Comparison of ENCODE assay signal across 23 cellular contexts in the genomic region with DNA sequence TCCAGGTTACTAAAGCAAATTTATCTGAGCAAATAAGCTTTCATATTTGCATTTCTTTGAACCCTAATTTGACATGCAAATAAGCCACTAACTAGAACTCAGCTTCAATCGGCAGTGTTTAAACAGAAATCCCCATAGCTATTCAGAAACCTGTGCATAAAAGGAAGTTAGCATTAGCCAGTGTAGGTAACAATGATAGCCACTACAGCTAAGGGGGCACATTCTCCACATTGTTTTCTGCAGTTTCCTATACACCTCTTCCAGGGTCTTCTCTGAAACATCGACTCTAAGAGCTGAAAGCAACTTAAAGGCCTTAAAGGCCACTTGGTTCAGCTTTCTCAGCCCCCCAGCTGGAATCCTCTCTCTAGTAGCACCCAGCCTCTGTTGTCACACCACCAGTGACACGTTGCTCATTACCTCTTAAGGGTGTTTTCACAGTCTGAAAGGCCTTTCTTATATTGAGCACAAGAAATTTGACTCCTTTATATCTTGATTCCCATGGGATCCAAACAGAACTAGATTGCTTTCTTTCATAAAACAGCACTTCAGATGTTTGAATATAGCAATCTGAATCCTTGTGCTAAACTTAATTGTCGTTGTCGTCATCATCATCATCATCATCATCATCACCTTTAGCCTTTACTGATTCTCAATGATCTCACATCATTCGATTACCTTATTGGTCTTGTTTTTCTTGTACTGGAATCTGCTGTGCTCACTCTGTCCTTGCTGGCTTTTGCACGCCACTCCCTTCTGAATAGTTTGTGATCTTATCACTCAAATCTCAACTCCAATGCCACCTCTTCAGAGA.
A peak's percentile ranks its signal among the peaks of the same experiment; 100 is the strongest.
DNase-seq lines count a peak whose midpoint lies in the region; ATAC-seq, FAIRE-seq and TF ChIP-seq lines count a peak whose summit lies in the region.
"Had no signal": no experiment of that assay in that cellular context is flagged by ENCODE, and none has a peak within 500 bp of the region (broad histone marks: within the 10 kb centered on the region; RNA-seq: fewer than 3 reads in every experiment).

No MANE protein-coding gene starts in this region.

- 19% methylated on average over 7 of the region's 7 CpGs for WGBS in HepG2 (ENCODE audit: low lambda C conversion rate)
- WGBS in right lobe of liver (ENCODE audit: insufficient coverage, low coverage, low lambda C conversion rate, missing lambda C conversion rate) = 61% methylated on average over 7 of the region's 7 CpGs

- H3K9me3 ChIP-seq in HepG2 (ENCODE audit: low read length) (no peaks in the 10 kb centered on the region), right lobe of liver (no peaks in the 10 kb centered on the region)
- H3K9me3 ChIP-seq: SK-N-SH had no signal

- no peak for TF ChIP-seq CTCF in HepG2 (CRISPR knock-in tag; IDR thresholded peaks at IDR 0.05)
- no peak for TF ChIP-seq CTCF in right lobe of liver (IDR thresholded peaks at IDR 0.05)
- TF ChIP-seq CTCF in chondrocyte (IDR thresholded peaks at IDR 0.05) = no peak

- peaks cover 9% of the 10 kb centered on the region for H3K27me3 Mint-ChIP-seq in chondrocyte (ENCODE audit: low read depth)

- no peaks in the 10 kb centered on the region for H3K4me1 ChIP-seq in HepG2 (ENCODE audit: insufficient read depth, low read length)
- H3K4me1 ChIP-seq in right lobe of liver = no peaks in the 10 kb centered on the region

- ATAC-seq in HepG2 (no peak), right lobe of liver (no peak), HG03108 (IDR thresholded peaks at IDR 0.05; ENCODE audit: unreplicated experiment) (no peak), GM18498 (IDR thresholded peaks at IDR 0.05; ENCODE audit: unreplicated experiment) (no peak)
- ATAC-seq: Panc1 had no signal

- H3K4me3 ChIP-seq in HepG2 (replicated peaks in 1 of 3; ENCODE audit: insufficient read depth in 1 of 3, low read depth in 2 of 3, low read length in 3 of 3) = no peak overlapping the region
- H3K4me3 ChIP-seq in right lobe of liver = no peak overlapping the region
- H3K4me3 ChIP-seq: GM23248 had no signal

- H3K4me3 Mint-ChIP-seq in chondrocyte (ENCODE audit: unreplicated experiment) = no peak overlapping the region
- H3K4me3 Mint-ChIP-seq: B cell; CD4-positive, CD25-positive, alpha-beta regulatory T cell had no signal

- DNase-seq in HepG2 (ENCODE audit: low spot score) = no peak
- DNase-seq in right lobe of liver = no peak
- peak; percentile 46 for DNase-seq in NCI-H1436 treated with DMSO at 0.1 percent for 48 hours (lab: John Stamatoyannopoulos, UW)
- DNase-seq in NCI-H526 treated with DMSO at 0.1 percent for 48 hours (lab: John Stamatoyannopoulos, UW) = peak; percentile 98
- no peak for DNase-seq in chondrocyte (ENCODE audit: low spot score)
- no peak for DNase-seq in GM12892 (ENCODE audit: insufficient read length)
- DNase-seq: CD4-positive, CD25-positive, alpha-beta regulatory T cell; COR-L47; DMS79 treated with DMSO at 0.1 percent for 48 hours; GM23248; KBM-7; MM.1S; NCI-H1092 treated with DMSO at 0.1 percent for 48 hours; NCI-H1694 treated with DMSO at 0.1 percent for 48 hours; NCI-H748 treated with DMSO at 0.1 percent for 48 hours; SIG-M5; SK-N-SH; T-helper 2 cell had no signal

- TF ChIP-seq EP300 in HepG2 (IDR thresholded peaks at IDR 0.05; ENCODE audit: low read depth in 2 of 2, low read length in 2 of 2) (no peak), HepG2 (CRISPR knock-in tag; IDR thresholded peaks at IDR 0.05; ENCODE audit: borderline replicate concordance) (no peak)

- intact Hi-C loops in HepG2 (cut with micrococcal nuclease; ENCODE audit: unreplicated experiment) (loop anchor here (1.0 kb wide), 1 partner anchor 32 kb away; no protein-coding TSS in a partner anchor), right lobe of liver (cut with DNase I) (no loop called here)

- H3K4me1 Mint-ChIP-seq in chondrocyte (ENCODE audit: low read depth) = peaks cover 11% of the 10 kb centered on the region
- H3K4me1 Mint-ChIP-seq: B cell; CD4-positive, CD25-positive, alpha-beta regulatory T cell had no signal

- H3K36me3 ChIP-seq in HepG2 (replicated peaks in 1 of 2; ENCODE audit: control insufficient read depth in 1 of 2, insufficient read depth in 2 of 2, low read length in 2 of 2) (no peaks in the 10 kb centered on the region), right lobe of liver (no peaks in the 10 kb centered on the region)

- no peaks in the 10 kb centered on the region for H3K79me2 ChIP-seq in HepG2 (ENCODE audit: insufficient read depth, low read length)

- no peak overlapping the region for H3K4me2 ChIP-seq in HepG2 (ENCODE audit: low read depth, low read length)
- H3K4me2 ChIP-seq: SK-N-SH had no signal

- BruUV-seq in HepG2 (replicated peaks; lab: Mats Ljungman, UMichigan) = no TSS peak

- no peak overlapping the region for H3K9ac ChIP-seq in HepG2 (ENCODE audit: insufficient read depth, low read depth, low read length)
- H3K9ac ChIP-seq: GM23248, SK-N-SH had no signal

- CTCF ChIA-PET in HepG2 (lab: Yijun Ruan, JAX; ENCODE audit: low intra/inter-chr PET ratio, low total read pairs) = no interaction called here

- POLR2A ChIA-PET in HepG2 (lab: Yijun Ruan, JAX) = no interaction called here

- H4K20me1 ChIP-seq in HepG2 (ENCODE audit: insufficient read depth, low read length) = no peaks in the 10 kb centered on the region

- H3K27me3 ChIP-seq in HepG2 (ENCODE audit: control insufficient read depth in 1 of 2, insufficient read depth in 2 of 2, low read length in 2 of 2) = no peaks in the 10 kb centered on the region
- H3K27me3 ChIP-seq in right lobe of liver = no peaks in the 10 kb centered on the region

- no peak overlapping the region for H3K27ac Mint-ChIP-seq in chondrocyte (ENCODE audit: unreplicated experiment)
- H3K27ac Mint-ChIP-seq: B cell; CD4-positive, CD25-positive, alpha-beta regulatory T cell had no signal

- no peaks in the 10 kb centered on the region for H3K9me3 Mint-ChIP-seq in chondrocyte (ENCODE audit: low read depth)

- no peaks in the 10 kb centered on the region for H3K36me3 Mint-ChIP-seq in chondrocyte (ENCODE audit: low read depth)
- H3K36me3 Mint-ChIP-seq: CD4-positive, CD25-positive, alpha-beta regulatory T cell had no signal

- no peak for TF ChIP-seq RAD21 in HepG2 (CRISPR knock-in tag; IDR thresholded peaks at IDR 0.05)

- no peak overlapping the region for H3K27ac ChIP-seq in HepG2 (ENCODE audit: extremely low read length, insufficient read depth, low read length)
- no peak overlapping the region for H3K27ac ChIP-seq in right lobe of liver
- H3K27ac ChIP-seq: GM23248 had no signal

- FAIRE-seq in HepG2 (lab: Jason Lieb, UNC) (no peak), GM12892 (lab: Jason Lieb, UNC) (no peak)
- FAIRE-seq: A204.1 had no signal

- TF ChIP-seq POLR2A in HepG2 (IDR thresholded peaks at IDR 0.05; ENCODE audit: insufficient read depth in 1 of 2, low read depth in 2 of 2, low read length in 2 of 2) = no peak
- TF ChIP-seq POLR2A in right lobe of liver (IDR thresholded peaks at IDR 0.05) = no peak
- TF ChIP-seq POLR2A in GM12892 (IDR thresholded peaks at IDR 0.05; ENCODE audit: low read depth, low read length) = no peak

- in situ Hi-C loops in HepG2 (cut with HindIII; ENCODE audit: extremely low pct_ligation_motif_present, low pct_unique_long_range_greater_than_20kb) = no loop called here

- no peak overlapping the region for H2AFZ ChIP-seq in HepG2 (ENCODE audit: low read length)
- H2AFZ ChIP-seq: GM23248 had no signal

TF ChIP-seq in HepG2, 621 proteins besides CTCF, POLR2A, EP300 and RAD21:
- TF ChIP-seq ARNT (IDR thresholded peaks at IDR 0.05) (no peak), HNF4G (IDR thresholded peaks at IDR 0.05; ENCODE audit: borderline replicate concordance, low read depth, low read length) (no peak), HNF4G (CRISPR knock-in tag; IDR thresholded peaks at IDR 0.05; ENCODE audit: borderline replicate concordance, low read depth) (no peak), ZMYM4 (CRISPR knock-in tag; IDR thresholded peaks at IDR 0.05) (no peak), CREB1 (IDR thresholded peaks at IDR 0.05) (peak; percentile 85), CREB1 (CRISPR knock-in tag; IDR thresholded peaks at IDR 0.05) (no peak), MATR3 (CRISPR knock-in tag; IDR thresholded peaks at IDR 0.05) (no peak)
- TF ChIP-seq, protein P1, sequence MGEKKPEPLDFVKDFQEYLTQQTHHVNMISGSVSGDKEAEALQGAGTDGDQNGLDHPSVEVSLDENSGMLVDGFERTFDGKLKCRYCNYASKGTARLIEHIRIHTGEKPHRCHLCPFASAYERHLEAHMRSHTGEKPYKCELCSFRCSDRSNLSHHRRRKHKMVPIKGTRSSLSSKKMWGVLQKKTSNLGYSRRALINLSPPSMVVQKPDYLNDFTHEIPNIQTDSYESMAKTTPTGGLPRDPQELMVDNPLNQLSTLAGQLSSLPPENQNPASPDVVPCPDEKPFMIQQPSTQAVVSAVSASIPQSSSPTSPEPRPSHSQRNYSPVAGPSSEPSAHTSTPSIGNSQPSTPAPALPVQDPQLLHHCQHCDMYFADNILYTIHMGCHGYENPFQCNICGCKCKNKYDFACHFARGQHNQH (CRISPR knock-in tag; IDR thresholded peaks at IDR 0.05) = no peak

Comparison
In these comparisons a context has a peak if more than half of its experiments do, and no peak if none do; other contexts are left out.
1. DNase-seq: peak in NCI-H1436 treated with DMSO at 0.1 percent for 48 hours (single experiment) and NCI-H526 treated with DMSO at 0.1 percent for 48 hours (single experiment); none in HepG2 (single experiment), right lobe of liver (0 of 3), chondrocyte (single experiment) and GM12892 (single experiment).